ENCODE assay signal across 14 cellular contexts in genomic region chr14:61623927-61624326, GRCh38.
A peak's percentile ranks its signal among the peaks of the same experiment; 100 is the strongest.
DNase-seq lines count a peak whose midpoint lies in the region; ATAC-seq, FAIRE-seq and TF ChIP-seq lines count a peak whose summit lies in the region.
"Had no signal": no experiment of that assay in that cellular context is flagged by ENCODE, and none has a peak within 500 bp of the region (broad histone marks: within the 10 kb centered on the region; RNA-seq: fewer than 3 reads in every experiment).

No MANE protein-coding gene starts in this region.

- TF ChIP-seq POLR2A in H54 (IDR thresholded peaks at IDR 0.05; ENCODE audit: low read depth, low read length) (no peak), suprapubic skin (IDR thresholded peaks at IDR 0.05) (no peak)

- H3K27ac Mint-ChIP-seq in activated T-helper 17 cell treated with anti-CD3 and anti-CD28 coated beads, Interleukin-2, amount 50 U/mL, for 72 hours: no peak overlapping the region
- H3K27ac Mint-ChIP-seq: B cell; CD4-positive, alpha-beta T cell had no signal

- no peaks in the 10 kb centered on the region for H3K9me3 ChIP-seq in suprapubic skin
- H3K9me3 ChIP-seq: HAP-1 had no signal

- H3K36me3 Mint-ChIP-seq in activated T-helper 17 cell treated with anti-CD3 and anti-CD28 coated beads, Interleukin-2, amount 50 U/mL, for 72 hours (ENCODE audit: low read depth): no peaks in the 10 kb centered on the region

- no peak for TF ChIP-seq CTCF in suprapubic skin (IDR thresholded peaks at IDR 0.05)

- H3K4me1 Mint-ChIP-seq in activated T-helper 17 cell treated with anti-CD3 and anti-CD28 coated beads, Interleukin-2, amount 50 U/mL, for 72 hours: peaks cover 27% of the 10 kb centered on the region
- H3K4me1 Mint-ChIP-seq: B cell had no signal

- H3K27me3 ChIP-seq in suprapubic skin: no peaks in the 10 kb centered on the region

- DNase-seq in H54 (ENCODE audit: insufficient read length, low spot score) (no peak), left colon (no peak), NOMO-1 treated with DMSO at 0.1 percent for 48 hours (lab: John Stamatoyannopoulos, UW; ENCODE audit: unreplicated experiment) (no peak), suprapubic skin (ENCODE audit: low spot score in 2 of 2) (no peak), NCI-H345 (lab: John Stamatoyannopoulos, UW) (no peak)
- DNase-seq: C1 segment of cervical spinal cord; Calu3; CD4-positive, alpha-beta T cell; DMS 273 treated with DMSO at 0.1 percent for 48 hours; GOT3 had no signal

- WGBS in suprapubic skin: 94% methylated on average over 3 of the region's 3 CpGs

- no peaks in the 10 kb centered on the region for H3K4me1 ChIP-seq in suprapubic skin

- no peak for TF ChIP-seq EP300 in suprapubic skin (IDR thresholded peaks at IDR 0.05)

- peak; percentile 25 for ATAC-seq in activated T-helper 17 cell treated with anti-CD3 and anti-CD28 coated beads, Interleukin-2, amount 50 U/mL, for 72 hours (replicated peaks)
- ATAC-seq in left colon: peak; percentile 28
- ATAC-seq: K562 had no signal

- H3K4me3 Mint-ChIP-seq in activated T-helper 17 cell treated with anti-CD3 and anti-CD28 coated beads, Interleukin-2, amount 50 U/mL, for 72 hours: no peak overlapping the region
- H3K4me3 Mint-ChIP-seq: B cell; CD4-positive, alpha-beta T cell had no signal

- H3K27ac ChIP-seq in suprapubic skin: no peak overlapping the region

- H3K4me3 ChIP-seq in suprapubic skin: no peak overlapping the region
- H3K4me3 ChIP-seq: HAP-1, K562 had no signal

- FAIRE-seq in H54 (lab: Jason Lieb, UNC): peak; percentile 64
- FAIRE-seq: K562 had no signal

- no peaks in the 10 kb centered on the region for H3K36me3 ChIP-seq in suprapubic skin
- H3K36me3 ChIP-seq: HAP-1 had no signal

- peaks cover 5% of the 10 kb centered on the region for H3K9me3 Mint-ChIP-seq in activated T-helper 17 cell treated with anti-CD3 and anti-CD28 coated beads, Interleukin-2, amount 50 U/mL, for 72 hours
- H3K9me3 Mint-ChIP-seq: CD4-positive, alpha-beta T cell had no signal

- intact Hi-C loops in left colon (cut with DNase I, micrococcal nuclease): no loop called here

- no peaks in the 10 kb centered on the region for H3K27me3 Mint-ChIP-seq in activated T-helper 17 cell treated with anti-CD3 and anti-CD28 coated beads, Interleukin-2, amount 50 U/mL, for 72 hours
- H3K27me3 Mint-ChIP-seq: B cell; CD4-positive, alpha-beta T cell had no signal
